ENCODE assay signal across 14 cellular contexts in genomic region chr10:46573316-46573715, GRCh38. TPM values are rescaled to one million over a fixed set of nuclear protein-coding genes. Genes with fewer than 3 reads are reported as not detected.
DNase-seq lines count a peak whose midpoint lies in the region; ATAC-seq and TF ChIP-seq lines count a peak whose summit lies in the region.
"Not testable (repeated sequence)": the region's sequence is repeated elsewhere in the genome, so short reads cannot be mapped to it uniquely, and the experiment has no call there.
"Had no signal": no experiment of that assay in that cellular context is flagged by ENCODE, and none has a peak within 500 bp of the region (broad histone marks: within the 10 kb centered on the region; RNA-seq: fewer than 3 reads in every experiment).

No MANE protein-coding gene starts in this region.

- not testable (repeated sequence) for H3K27me3 ChIP-seq in MG63, left lung

- not testable (repeated sequence) for H3K4me1 Mint-ChIP-seq in type B pancreatic cell (ENCODE audit: unreplicated experiment)

- intact Hi-C loops in left lung (cut with DNase I), result not testable (repeated sequence)

- not testable (repeated sequence) for H3K27ac Mint-ChIP-seq in type B pancreatic cell

- H3K4me3 Mint-ChIP-seq in type B pancreatic cell, result not testable (repeated sequence)

- not testable (repeated sequence) for H3K4me3 ChIP-seq in AG09309 (ENCODE audit: control insufficient read depth, low read depth, low read length); MG63; fibroblast of pulmonary artery (replicated peaks; ENCODE audit: low read depth, low read length); left lung

- not testable (repeated sequence) for H3K27ac ChIP-seq in left lung

- not testable (repeated sequence) for H3K9me3 Mint-ChIP-seq in type B pancreatic cell

- H3K36me3 ChIP-seq in MG63, left lung: not testable (repeated sequence)

- H3K27me3 Mint-ChIP-seq in type B pancreatic cell, result not testable (repeated sequence)

- not testable (repeated sequence) for H3K9me3 ChIP-seq in MG63, left lung

- DNase-seq in AG09309 (ENCODE audit: low read depth), result peak; percentile 32
- DNase-seq in H4 (ENCODE audit: low spot score), result peak; percentile 1
- peak; percentile 44 for DNase-seq in MG63
- DNase-seq in amniotic epithelial cell (ENCODE audit: low read depth), result peak; percentile 40
- DNase-seq in dedifferentiated amniotic fluid mesenchymal stem cell (ENCODE audit: extremely low spot score), result peak; percentile 17
- DNase-seq in fibroblast of pulmonary artery (ENCODE audit: low read depth), result peak; percentile 21
- not testable (repeated sequence) for DNase-seq in left lung
- peak; percentile 6 for DNase-seq in type B pancreatic cell (ENCODE audit: extremely low spot score, unreplicated experiment)

- H3K36me3 Mint-ChIP-seq in type B pancreatic cell, result not testable (repeated sequence)

- ATAC-seq in left lung, result peak; percentile 18

- TF ChIP-seq CTCF in AG09309 (IDR thresholded peaks at IDR 0.05; ENCODE audit: control insufficient read depth, insufficient read depth, low read depth, low read length, missing control alignments); fibroblast of pulmonary artery (IDR thresholded peaks at IDR 0.05; ENCODE audit: low read length, missing control alignments); left lung (IDR thresholded peaks at IDR 0.05); type B pancreatic cell (conservative IDR thresholded peaks at IDR 0.05): not testable (repeated sequence)

- not testable (repeated sequence) for H3K4me1 ChIP-seq in left lung

RNA-seq across cellular contexts. Expression of gene SYT15, which starts 5.6 kb away (rescaled TPM):
- 0.17 and 3.0 TPM in 2 replicates for total RNA-seq in H4 (2014; rRNA removed; shearing (Covaris generic))
- total RNA-seq in MG63 (2014; rRNA removed; shearing (Covaris generic); ENCODE audit: low replicate concordance), result 0.76 TPM in 1 of 2 replicates, not detected in the other
- 10 to 100 TPM; 20.1 to 30.9 TPM for total RNA-seq in left lung
- total RNA-seq in type B pancreatic cell (ENCODE audit: low replicate concordance), result 1.2 and 1.3 TPM in 2 replicates
- total RNA-seq: SK-MEL-5 had no signal

RNA-seq across cellular contexts. Expression of gene GPRIN2, which starts 16.9 kb away (rescaled TPM):
- not detected in 2 replicates for total RNA-seq in H4 (2014; rRNA removed; shearing (Covaris generic))
- total RNA-seq in MG63 (2014; rRNA removed; shearing (Covaris generic); ENCODE audit: low replicate concordance), result not detected in 2 replicates
- total RNA-seq in left lung (10 to 100 TPM; 20.2 to 39.8 TPM), type B pancreatic cell (ENCODE audit: low replicate concordance) (4.4 and 7.0 TPM in 2 replicates)
- total RNA-seq: CD8-positive, alpha-beta T cell; MCF 10A; OCI-LY7; Right ventricle myocardium superior; RPMI7951; SK-MEL-5 had no signal
